In the genomic region with DNA sequence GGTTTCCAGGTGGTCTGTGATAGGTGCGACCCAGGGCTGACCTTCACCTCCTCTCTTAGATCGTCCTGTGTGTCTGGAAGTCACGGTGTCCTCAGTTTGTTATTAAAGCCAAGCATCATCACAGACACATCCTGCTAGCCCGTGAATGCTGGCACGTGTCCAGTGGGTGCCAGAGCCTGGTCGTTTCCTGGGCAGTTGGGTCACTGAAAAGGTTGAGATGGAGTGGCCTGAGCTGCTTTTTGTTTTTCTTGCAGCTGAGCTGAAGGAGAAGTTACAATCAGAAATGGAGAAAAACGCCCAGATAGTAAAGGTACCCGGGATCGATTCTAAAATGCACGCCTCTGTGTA, we compare ENCODE assay signal across 25 cellular contexts. TPM values are rescaled to one million over a fixed set of nuclear protein-coding genes. Genes with fewer than 3 reads are reported as not detected.
DNase-seq lines count a peak whose midpoint lies in the region; ATAC-seq, FAIRE-seq and TF ChIP-seq lines count a peak whose summit lies in the region.
"Had no signal": no experiment of that assay in that cellular context is flagged by ENCODE, and none has a peak within 500 bp of the region (broad histone marks: within the 10 kb centered on the region; RNA-seq: fewer than 3 reads in every experiment).

No MANE protein-coding gene starts in this region.

- peaks cover 57% of the 10 kb centered on the region for H3K36me3 Mint-ChIP-seq in MCF 10A (ENCODE audit: insufficient read depth, unreplicated experiment)

- dilution Hi-C loops in mammary epithelial cell (cut with HindIII; ENCODE audit: low sequenced_read_pairs), result no loop called here
- dilution Hi-C loops in endothelial cell of umbilical vein (cut with MboI; ENCODE audit: extremely low pct_ligation_motif_present, low sequenced_read_pairs), result no loop called here

- H3K9ac ChIP-seq in mammary epithelial cell (ENCODE audit: insufficient read depth, low read length) (no peak overlapping the region), endothelial cell of umbilical vein (replicated peaks; ENCODE audit: extremely low read depth, insufficient read depth, low read length) (no peak overlapping the region)

- FAIRE-seq in endothelial cell of umbilical vein (lab: Jason Lieb, UNC), result peak; percentile 59
- FAIRE-seq: GM12891, H54 had no signal

- H3K4me3 ChIP-seq in mammary epithelial cell (replicated peaks in 1 of 3; ENCODE audit: insufficient read depth in 1 of 3, low read depth in 2 of 3, low read length in 3 of 3) (no peak overlapping the region), endothelial cell of umbilical vein (replicated peaks in 1 of 3; ENCODE audit: insufficient read depth in 1 of 3, low read depth in 1 of 3, low read length in 3 of 3) (no peak overlapping the region), aorta (ENCODE audit: low read length in 2 of 2) (no peak overlapping the region), dorsolateral prefrontal cortex (no peak overlapping the region)

- H3K79me2 ChIP-seq in mammary epithelial cell (ENCODE audit: insufficient read depth, low read length) (peaks cover 34% of the 10 kb centered on the region), endothelial cell of umbilical vein (ENCODE audit: control insufficient read depth, insufficient read depth, low read length) (peaks cover 15% of the 10 kb centered on the region)

- no peaks in the 10 kb centered on the region for H3K9me1 ChIP-seq in endothelial cell of umbilical vein (replicated peaks; ENCODE audit: control insufficient read depth, extremely low read depth, insufficient read depth, low read length)

- H3K4me2 ChIP-seq in mammary epithelial cell (ENCODE audit: insufficient read depth, low read depth, low read length), result no peak overlapping the region
- no peak overlapping the region for H3K4me2 ChIP-seq in endothelial cell of umbilical vein (ENCODE audit: insufficient read depth, low read length)

- no peaks in the 10 kb centered on the region for H3K27me3 Mint-ChIP-seq in MCF 10A (ENCODE audit: insufficient read depth, unreplicated experiment)
- H3K27me3 Mint-ChIP-seq: CD8-positive, alpha-beta memory T cell had no signal

- in situ Hi-C loops in mammary epithelial cell (cut with MboI; ENCODE audit: low sequenced_read_pairs in 2 of 2), result no loop called here

- H3K27me3 ChIP-seq in mammary epithelial cell (ENCODE audit: insufficient read depth, low read length), result no peaks in the 10 kb centered on the region
- no peaks in the 10 kb centered on the region for H3K27me3 ChIP-seq in endothelial cell of umbilical vein (ENCODE audit: control insufficient read depth in 2 of 2, insufficient read depth in 2 of 2, low read length in 2 of 2)
- no peaks in the 10 kb centered on the region for H3K27me3 ChIP-seq in aorta (ENCODE audit: control insufficient read depth in 1 of 2, insufficient read depth in 2 of 2, low read length in 1 of 2)
- no peaks in the 10 kb centered on the region for H3K27me3 ChIP-seq in dorsolateral prefrontal cortex
- H3K27me3 ChIP-seq: BE2C had no signal

- no peaks in the 10 kb centered on the region for H3K9me3 Mint-ChIP-seq in MCF 10A (ENCODE audit: unreplicated experiment)
- H3K9me3 Mint-ChIP-seq: CD14-positive monocyte; CD8-positive, alpha-beta memory T cell had no signal

- POLR2A ChIA-PET in MCF 10A (lab: Yijun Ruan, JAX), result interaction anchor here (1.3 to 3.7 kb wide), 2 partner anchors 22 to 63 kb away, joined by 3 to 13 read pairs; a partner anchor contains a TSS
- POLR2A ChIA-PET in endothelial cell of umbilical vein (lab: Charles Lee), result no interaction called here

- TF ChIP-seq POLR2A in endothelial cell of umbilical vein (IDR thresholded peaks at IDR 0.05; ENCODE audit: low read depth, low read length), result no peak

- H3K4me1 ChIP-seq in mammary epithelial cell (ENCODE audit: insufficient read depth, low read length), result no peaks in the 10 kb centered on the region
- no peaks in the 10 kb centered on the region for H3K4me1 ChIP-seq in endothelial cell of umbilical vein (ENCODE audit: control insufficient read depth, extremely low read depth, insufficient read depth, low read length)
- no peaks in the 10 kb centered on the region for H3K4me1 ChIP-seq in aorta (ENCODE audit: control insufficient read depth in 1 of 2, insufficient read depth in 2 of 2, low read length in 2 of 2)
- H3K4me1 ChIP-seq: BE2C had no signal

- H3K9me3 ChIP-seq in mammary epithelial cell (replicated peaks; ENCODE audit: insufficient read depth, low read length), result no peaks in the 10 kb centered on the region
- H3K9me3 ChIP-seq in endothelial cell of umbilical vein (replicated peaks; ENCODE audit: control insufficient read depth, insufficient read depth, low read length), result no peaks in the 10 kb centered on the region
- no peaks in the 10 kb centered on the region for H3K9me3 ChIP-seq in aorta (ENCODE audit: control insufficient read depth, low read length)
- H3K9me3 ChIP-seq: BE2C had no signal

- no peak overlapping the region for H2AFZ ChIP-seq in mammary epithelial cell (ENCODE audit: low read depth, low read length)
- H2AFZ ChIP-seq in endothelial cell of umbilical vein (ENCODE audit: low read depth, low read length), result no peak overlapping the region

- DNase-seq in MCF 10A (ENCODE audit: unreplicated experiment), result no peak
- no peak for DNase-seq in mammary epithelial cell
- peak; percentile 23 for DNase-seq in endothelial cell of umbilical vein (ENCODE audit: low read depth, low spot score)
- peak; percentile 6 to 32 for DNase-seq in aorta
- DNase-seq in globus pallidus (ENCODE audit: low spot score), result no peak
- no peak for DNase-seq in dorsolateral prefrontal cortex
- DNase-seq: 8988T; BE2C; CD8-positive, alpha-beta memory T cell; DMS 273 treated with DMSO at 0.1 percent for 48 hours; DMS79; EL; GDM1; NCI-H1092; NCI-H1417 treated with DMSO at 0.1 percent for 48 hours; NCI-H1694 treated with DMSO at 0.1 percent for 48 hours; NCI-H2081; NCI-H510A; NCI-H69; RPMI8226; SHP77 treated with DMSO at 0.1 percent for 48 hours had no signal

- no peak for ATAC-seq in aorta (ENCODE audit: low FRiP score)

- WGBS in mammary epithelial cell (ENCODE audit: low coverage, missing lambda C conversion rate), result 86% methylated on average over 10 of the region's 10 CpGs
- 69 to 76% methylated on average over 10 of the region's 10 CpGs for WGBS in aorta, 2 donors

- no peak for TF ChIP-seq CTCF in MCF 10A (IDR thresholded peaks at IDR 0.05; ENCODE audit: unreplicated experiment)
- TF ChIP-seq CTCF in mammary epithelial cell (conservative IDR thresholded peaks at IDR 0.05 in 1 of 2, IDR thresholded peaks at IDR 0.05 in 1 of 2; ENCODE audit: extremely low read depth in 1 of 2, insufficient read depth in 1 of 2, low read depth in 1 of 2, low read length in 2 of 2), result no peak
- TF ChIP-seq CTCF in VCaP (conservative IDR thresholded peaks at IDR 0.05), result no peak
- no peak for TF ChIP-seq CTCF in endothelial cell of umbilical vein (IDR thresholded peaks at IDR 0.05; ENCODE audit: extremely low read depth in 1 of 2, insufficient read depth in 1 of 2, low read depth in 1 of 2, low read length in 2 of 2)
- TF ChIP-seq CTCF in dorsolateral prefrontal cortex (IDR thresholded peaks at IDR 0.05 in 54 of 56, conservative IDR thresholded peaks at IDR 0.05 in 2 of 56; ENCODE audit: low read depth in 1 of 56, partially characterized antibody in 56 of 56), result no peak

- H3K4me1 Mint-ChIP-seq in MCF 10A (ENCODE audit: insufficient read depth, unreplicated experiment), result no peaks in the 10 kb centered on the region
- H3K4me1 Mint-ChIP-seq: CD14-positive monocyte had no signal

- BruUV-seq in MCF 10A (replicated peaks; lab: Mats Ljungman, UMichigan) (no TSS peak), mammary epithelial cell (replicated peaks; lab: Mats Ljungman, UMichigan) (no TSS peak), endothelial cell of umbilical vein (replicated peaks; lab: Mats Ljungman, UMichigan) (no TSS peak)

- H4K20me1 ChIP-seq in mammary epithelial cell (ENCODE audit: insufficient read depth, low read length), result no peaks in the 10 kb centered on the region
- no peaks in the 10 kb centered on the region for H4K20me1 ChIP-seq in endothelial cell of umbilical vein (replicated peaks; ENCODE audit: control insufficient read depth, extremely low read depth, insufficient read depth, low read length)

- CTCF ChIA-PET in MCF 10A (lab: Yijun Ruan, JAX), result interaction anchor here (0.5 to 1.1 kb wide), 4 partner anchors 9 to 168 kb away, joined by 3 to 4 read pairs (median 3); no protein-coding TSS in a partner anchor
- CTCF ChIA-PET in mammary epithelial cell (lab: Charles Lee; ENCODE audit: low non-redundant PET), result no interaction called here
- CTCF ChIA-PET in endothelial cell of umbilical vein (lab: Charles Lee), result interaction anchor here (1.1 kb wide), 1 partner anchor 204 kb away, joined by 3 read pairs; no protein-coding TSS in a partner anchor

- H3K36me3 ChIP-seq in mammary epithelial cell (ENCODE audit: insufficient read depth, low read length), result peaks cover 20% of the 10 kb centered on the region
- peaks cover 9 to 32% of the 10 kb centered on the region in 2 experiments for H3K36me3 ChIP-seq in endothelial cell of umbilical vein (ENCODE audit: control insufficient read depth in 2 of 2, extremely low read depth in 1 of 2, insufficient read depth in 2 of 2, low read length in 2 of 2)
- H3K36me3 ChIP-seq in aorta (ENCODE audit: control insufficient read depth in 1 of 2, insufficient read depth in 2 of 2, low read length in 1 of 2), result peaks cover 0 to 13% of the 10 kb centered on the region in 2 donors

- peak overlapping the region; percentile 27 for H3K27ac Mint-ChIP-seq in MCF 10A (ENCODE audit: low read depth, unreplicated experiment)

- no peak overlapping the region for H3K27ac ChIP-seq in mammary epithelial cell (ENCODE audit: insufficient read depth, low read depth, low read length)
- H3K27ac ChIP-seq in VCaP, result peak overlapping the region; percentile 54
- H3K27ac ChIP-seq in endothelial cell of umbilical vein (ENCODE audit: insufficient read depth, low read depth, low read length), result no peak overlapping the region
- no peak overlapping the region for H3K27ac ChIP-seq in aorta (ENCODE audit: low read depth in 1 of 2, low read length in 2 of 2)
- no peak overlapping the region for H3K27ac ChIP-seq in dorsolateral prefrontal cortex

- no peak overlapping the region for H3K4me3 Mint-ChIP-seq in MCF 10A (ENCODE audit: unreplicated experiment)
- H3K4me3 Mint-ChIP-seq: CD14-positive monocyte had no signal

- intact Hi-C loops in MCF 10A (cut with micrococcal nuclease) (no loop called here), mammary epithelial cell (cut with micrococcal nuclease) (no loop called here), endothelial cell of umbilical vein (cut with micrococcal nuclease) (no loop called here), aorta (cut with DNase I) (no loop called here), dorsolateral prefrontal cortex (cut with DNase I) (no loop called here)

RNA-seq across cellular contexts. Expression of a gene that starts 23.2 kb away (rescaled TPM):
- total RNA-seq in MCF 10A (2022) (31.6 and 34.0 TPM in 2 replicates), mammary epithelial cell (10 to 100 TPM; 15.0 to 40.3 TPM), endothelial cell of umbilical vein (38.5 and 49.5 TPM in 2 replicates), aorta (10 to 100 TPM; 30.7 to 33.0 TPM), dorsolateral prefrontal cortex (100 to 1,000 TPM in 14 of 120 experiments, 10 to 100 TPM in 106; 48.0 to 125 (median 79.1) TPM)
- polyA plus RNA-seq in mammary epithelial cell (11.1 TPM), endothelial cell of umbilical vein (9.5 and 9.6 TPM in 2 replicates), aorta (10 to 100 TPM in 1 of 2 donors, 1 to 10 TPM in 1; 6.4 to 21.6 TPM)
- polyA minus RNA-seq in mammary epithelial cell (34.3 TPM), endothelial cell of umbilical vein (44.0 and 55.1 TPM in 2 replicates)
- 11.7 and 13.9 TPM in 2 replicates for polyA plus RNA-seq in endothelial cell of umbilical vein (2011; cell fraction: cytosol; rRNA removed)
- polyA plus RNA-seq in endothelial cell of umbilical vein (2011; cell fraction: nucleus; rRNA removed), result 71.0 and 95.6 TPM in 2 replicates
- 13.5 and 18.4 TPM in 2 replicates for polyA plus RNA-seq in endothelial cell of umbilical vein (2012)
- 16.3 TPM for polyA minus RNA-seq in endothelial cell of umbilical vein (2011; cell fraction: cytosol; rRNA and poly(A)+ RNA removed)
- 33.8 and 34.3 TPM in 2 replicates for polyA minus RNA-seq in endothelial cell of umbilical vein (2011; cell fraction: nucleus; rRNA and poly(A)+ RNA removed)

RNA-seq across cellular contexts. Expression of a gene that starts 23.5 kb away (rescaled TPM):
- total RNA-seq in MCF 10A (2022) (6.4 and 7.8 TPM in 2 replicates), mammary epithelial cell (10 to 100 TPM in 1 of 2 donors, 1 to 10 TPM in 1; 1.8 to 13.8 TPM), endothelial cell of umbilical vein (19.3 and 24.3 TPM in 2 replicates), aorta (1 to 10 TPM in 1 of 2 donors, under 1 TPM in 1; 0.81 to 3.7 TPM), dorsolateral prefrontal cortex (10 to 100 TPM in 1 of 120 experiments, 1 to 10 TPM in 119; 2.4 to 11.8 (median 5.4) TPM)
- polyA plus RNA-seq in mammary epithelial cell (5.7 TPM), endothelial cell of umbilical vein (6.0 and 7.4 TPM in 2 replicates), aorta (1 to 10 TPM in 1 of 2 donors, under 1 TPM in 1; 0.38 to 2.5 TPM)
- polyA minus RNA-seq in mammary epithelial cell (4.7 TPM), endothelial cell of umbilical vein (7.3 and 8.3 TPM in 2 replicates)
- 4.5 and 5.7 TPM in 2 replicates for polyA plus RNA-seq in endothelial cell of umbilical vein (2011; cell fraction: cytosol; rRNA removed)
- polyA plus RNA-seq in endothelial cell of umbilical vein (2011; cell fraction: nucleus; rRNA removed), result 33.4 and 39.1 TPM in 2 replicates
- polyA plus RNA-seq in endothelial cell of umbilical vein (2012), result 2.1 and 3.8 TPM in 2 replicates
- polyA minus RNA-seq in endothelial cell of umbilical vein (2011; cell fraction: cytosol; rRNA and poly(A)+ RNA removed), result 16.8 TPM
- polyA minus RNA-seq in endothelial cell of umbilical vein (2011; cell fraction: nucleus; rRNA and poly(A)+ RNA removed), result 14.3 and 20.3 TPM in 2 replicates

Comparison
In these comparisons a context has a peak if more than half of its experiments do, and no peak if none do; other contexts are left out.
1. DNase-seq: peak in endothelial cell of umbilical vein (single experiment) and aorta (2 of 2); none in MCF 10A (single experiment), mammary epithelial cell (single experiment), globus pallidus (single experiment) and dorsolateral prefrontal cortex (0 of 10).